Comparison of ENCODE assay signal across 31 cellular contexts in genomic region chr5:150104550-150104870, GRCh38. TPM values are rescaled to one million over a fixed set of nuclear protein-coding genes. Genes with fewer than 3 reads are reported as not detected.
"Had no signal": no experiment of that assay in that cellular context is flagged by ENCODE, and none has a peak within 500 bp of the region (broad histone marks: within the 10 kb centered on the region; RNA-seq: fewer than 3 reads in every experiment).

No MANE protein-coding gene starts in this region.

- H3K4me1 ChIP-seq: esophagus squamous epithelium, foreskin keratinocyte, gastrocnemius medialis, gastroesophageal sphincter had no signal

- ATAC-seq: effector memory CD8-positive, alpha-beta T cell; esophagus mucosa; foreskin keratinocyte; gastrocnemius medialis; gastroesophageal sphincter; heart left ventricle; heart right ventricle had no signal

- H3K27ac ChIP-seq: colonic mucosa, coronary artery, dorsolateral prefrontal cortex, epithelial cell of prostate, esophagus muscularis mucosa, esophagus squamous epithelium, foreskin keratinocyte, gastrocnemius medialis, gastroesophageal sphincter, heart right ventricle had no signal

- H3K36me3 ChIP-seq: colonic mucosa, esophagus muscularis mucosa, esophagus squamous epithelium, gastrocnemius medialis, gastroesophageal sphincter, heart left ventricle, heart right ventricle had no signal

- H3K9me3 ChIP-seq: colonic mucosa, esophagus muscularis mucosa, esophagus squamous epithelium, gastrocnemius medialis, gastroesophageal sphincter, heart left ventricle, heart right ventricle had no signal

- H3K27me3 ChIP-seq: colonic mucosa, dorsolateral prefrontal cortex, esophagus muscularis mucosa, esophagus squamous epithelium, foreskin keratinocyte, gastrocnemius medialis, gastroesophageal sphincter, heart left ventricle, heart right ventricle had no signal

- H3K4me3 ChIP-seq: colonic mucosa, coronary artery, dorsolateral prefrontal cortex, esophagus muscularis mucosa, esophagus squamous epithelium, gastrocnemius medialis, gastroesophageal sphincter, heart left ventricle, heart right ventricle had no signal

- DNase-seq: colonic mucosa; cortex of kidney; dermis blood vessel endothelial cell; effector CD4-positive, alpha-beta T cell; effector CD8-positive, alpha-beta T cell; effector memory CD4-positive, alpha-beta T cell; effector memory CD8-positive, alpha-beta T cell; erythroblast; esophagus squamous epithelium; foreskin fibroblast; foreskin keratinocyte; foreskin melanocyte; gastrocnemius medialis; glutamatergic neuron; heart left ventricle; heart right ventricle had no signal

- FAIRE-seq: colon, endometrium, endothelial cell of umbilical vein, frontal cortex had no signal

RNA-seq across cellular contexts. Expression of gene CSF1R, which starts 18.2 kb away (rescaled TPM):
- total RNA-seq: dermis blood vessel endothelial cell, dermis microvascular lymphatic vessel endothelial cell, endodermal cell, endothelial cell of umbilical vein, epithelial cell of proximal tubule, fibroblast of lung, foreskin keratinocyte, glomerular endothelial cell had no signal
- polyA plus RNA-seq: endothelial cell of umbilical vein had no signal

RNA-seq across cellular contexts. Expression of gene PDGFRB, which starts 51.1 kb away (rescaled TPM):
- total RNA-seq: foreskin keratinocyte had no signal
- polyA plus RNA-seq: foreskin keratinocyte had no signal
